ENCODE assay signal across 18 cellular contexts in genomic region chr6:34230653-34231351, GRCh38. TPM values are rescaled to one million over a fixed set of nuclear protein-coding genes. Genes with fewer than 3 reads are reported as not detected.
DNase-seq lines count a peak whose midpoint lies in the region; ATAC-seq, FAIRE-seq and TF ChIP-seq lines count a peak whose summit lies in the region.
"Had no signal": no experiment of that assay in that cellular context is flagged by ENCODE, and none has a peak within 500 bp of the region (broad histone marks: within the 10 kb centered on the region; RNA-seq: fewer than 3 reads in every experiment).

No MANE protein-coding gene starts in this region.

- H3K4me1 ChIP-seq in GM23248 (ENCODE audit: insufficient read depth) = peaks cover 8% of the 10 kb centered on the region; the same call in 1 of the 2 replicates
- H3K4me1 ChIP-seq in HepG2 (ENCODE audit: insufficient read depth, low read length) = peaks cover 30% of the 10 kb centered on the region
- peaks cover 0 to 6% (median 3%) of the 10 kb centered on the region in 4 donors for H3K4me1 ChIP-seq in tibial artery
- H3K4me1 ChIP-seq: prostate gland had no signal

- peak overlapping the region in 5 of 7 donors; percentile 30 to 79 (median 38) for H3K27ac Mint-ChIP-seq in CD14-positive monocyte
- H3K27ac Mint-ChIP-seq: activated naive CD4-positive, alpha-beta T cell treated with anti-CD3 and anti-CD28 coated beads, Interleukin-2, amount 10 ng/mL, durations not matched to agents 7 days and 5 days had no signal

- H3K9ac ChIP-seq in GM23248 = no peak overlapping the region
- no peak overlapping the region for H3K9ac ChIP-seq in HepG2 (ENCODE audit: insufficient read depth, low read depth, low read length)

- BruUV-seq in HepG2 (replicated peaks; lab: Mats Ljungman, UMichigan) = no TSS peak

- TF ChIP-seq CTCF in CD14-positive monocyte (IDR thresholded peaks at IDR 0.05) (no peak), HepG2 (CRISPR knock-in tag; IDR thresholded peaks at IDR 0.05) (no peak), tibial artery (IDR thresholded peaks at IDR 0.05) (no peak)

- H3K36me3 ChIP-seq in GM23248 (ENCODE audit: low read depth) (no peaks in the 10 kb centered on the region), HepG2 (replicated peaks in 1 of 2; ENCODE audit: control insufficient read depth in 1 of 2, insufficient read depth in 2 of 2, low read length in 2 of 2) (no peaks in the 10 kb centered on the region), tibial artery (no peaks in the 10 kb centered on the region)
- H3K36me3 ChIP-seq: left lung, prostate gland, stomach had no signal

- H3K27me3 ChIP-seq in GM23248 (replicated peaks; ENCODE audit: insufficient read depth) = no peaks in the 10 kb centered on the region
- peaks cover 5 to 26% of the 10 kb centered on the region in 2 experiments; a peak in 4 of 5 replicates for H3K27me3 ChIP-seq in HepG2 (ENCODE audit: control insufficient read depth in 1 of 2, insufficient read depth in 2 of 2, low read length in 2 of 2)
- no peaks in the 10 kb centered on the region for H3K27me3 ChIP-seq in tibial artery
- H3K27me3 ChIP-seq: body of pancreas, left lung, stomach had no signal

- H3K4me1 Mint-ChIP-seq in CD14-positive monocyte = peaks cover 40% of the 10 kb centered on the region

- peaks cover 16% of the 10 kb centered on the region; the same call in 1 of the 2 replicates for H3F3A ChIP-seq in GM23248 (ENCODE audit: insufficient read depth)

- peaks cover 0 to 3% (median 0%) of the 10 kb centered on the region in 7 donors for H3K9me3 Mint-ChIP-seq in CD14-positive monocyte
- H3K9me3 Mint-ChIP-seq: activated naive CD4-positive, alpha-beta T cell treated with anti-CD3 and anti-CD28 coated beads, Interleukin-2, amount 10 ng/mL, durations not matched to agents 7 days and 5 days had no signal

- H3K4me3 Mint-ChIP-seq in CD14-positive monocyte = no peak overlapping the region
- H3K4me3 Mint-ChIP-seq: activated naive CD4-positive, alpha-beta T cell treated with anti-CD3 and anti-CD28 coated beads, Interleukin-2, amount 10 ng/mL, durations not matched to agents 7 days and 5 days had no signal

- TF ChIP-seq POLR2A in HepG2 (IDR thresholded peaks at IDR 0.05; ENCODE audit: insufficient read depth in 1 of 2, low read depth in 2 of 2, low read length in 2 of 2) = no peak

- no peaks in the 10 kb centered on the region for H3K9me3 ChIP-seq in GM23248 (ENCODE audit: low read depth)
- H3K9me3 ChIP-seq in HepG2 (ENCODE audit: low read length) = no peaks in the 10 kb centered on the region
- no peaks in the 10 kb centered on the region for H3K9me3 ChIP-seq in tibial artery
- H3K9me3 ChIP-seq: body of pancreas, left lung, prostate gland, stomach had no signal

- H3K4me3 ChIP-seq in GM23248 = no peak overlapping the region
- H3K4me3 ChIP-seq in HepG2 (replicated peaks in 1 of 3; ENCODE audit: insufficient read depth in 1 of 3, low read depth in 2 of 3, low read length in 3 of 3) = no peak overlapping the region
- no peak overlapping the region for H3K4me3 ChIP-seq in tibial artery
- H3K4me3 ChIP-seq: body of pancreas, left lung, prostate gland, SK-N-MC, stomach had no signal

- CTCF ChIA-PET in HepG2 (lab: Yijun Ruan, JAX; ENCODE audit: low intra/inter-chr PET ratio, low total read pairs) = no interaction called here

- H2AFZ ChIP-seq in GM23248 (no peak overlapping the region), HepG2 (ENCODE audit: low read length) (no peak overlapping the region)

- H3K9me2 ChIP-seq in GM23248 (ENCODE audit: insufficient read depth) = no peaks in the 10 kb centered on the region

- TF ChIP-seq RAD21 in HepG2 (CRISPR knock-in tag; IDR thresholded peaks at IDR 0.05) = no peak

- POLR2A ChIA-PET in HepG2 (lab: Yijun Ruan, JAX) = no interaction called here

- ATAC-seq in HepG2 (no peak), GM18858 (IDR thresholded peaks at IDR 0.05; ENCODE audit: unreplicated experiment) (no peak)
- ATAC-seq: body of pancreas, left lung had no signal

- H4K20me1 ChIP-seq in GM23248 (ENCODE audit: insufficient read depth) (no peaks in the 10 kb centered on the region), HepG2 (ENCODE audit: insufficient read depth, low read length) (no peaks in the 10 kb centered on the region)

- FAIRE-seq in HepG2 (lab: Jason Lieb, UNC) = no peak
- FAIRE-seq: D721Med had no signal

- in situ Hi-C loops in GM23248 (cut with MboI) (no loop called here), HepG2 (cut with HindIII; ENCODE audit: extremely low pct_ligation_motif_present, low pct_unique_long_range_greater_than_20kb) (loop anchor here (5.0 to 25.0 kb wide), 2 partner anchors 34 to 381 kb away; no protein-coding TSS in a partner anchor)

- intact Hi-C loops in CD14-positive monocyte (cut with micrococcal nuclease) (no loop called here), HepG2 (cut with micrococcal nuclease; ENCODE audit: unreplicated experiment) (no loop called here), tibial artery (cut with DNase I; ENCODE audit: low total_unique reads) (no loop called here)

- no peak overlapping the region for H3K4me2 ChIP-seq in GM23248 (ENCODE audit: unreplicated experiment)
- H3K4me2 ChIP-seq in HepG2 (ENCODE audit: low read depth, low read length) = no peak overlapping the region

- H3K79me2 ChIP-seq in GM23248 (ENCODE audit: insufficient read depth) (no peaks in the 10 kb centered on the region), HepG2 (ENCODE audit: insufficient read depth, low read length) (no peaks in the 10 kb centered on the region)

- H3K36me3 Mint-ChIP-seq in CD14-positive monocyte = peaks cover 0 to 2% of the 10 kb centered on the region in 2 donors
- H3K36me3 Mint-ChIP-seq: activated naive CD4-positive, alpha-beta T cell treated with anti-CD3 and anti-CD28 coated beads, Interleukin-2, amount 10 ng/mL, durations not matched to agents 7 days and 5 days had no signal

- H3K27me3 Mint-ChIP-seq in CD14-positive monocyte (ENCODE audit: low read depth in 3 of 3) = peaks cover 1 to 7% (median 2%) of the 10 kb centered on the region in 3 donors
- H3K27me3 Mint-ChIP-seq: activated naive CD4-positive, alpha-beta T cell treated with anti-CD3 and anti-CD28 coated beads, Interleukin-2, amount 10 ng/mL, durations not matched to agents 7 days and 5 days had no signal

- H3K27ac ChIP-seq in GM23248 (no peak overlapping the region), HepG2 (ENCODE audit: extremely low read length, insufficient read depth, low read length) (no peak overlapping the region), tibial artery (no peak overlapping the region)
- H3K27ac ChIP-seq: left lung, prostate gland, SK-N-MC, stomach had no signal

- no peak for TF ChIP-seq EP300 in HepG2 (IDR thresholded peaks at IDR 0.05; ENCODE audit: low read depth in 2 of 2, low read length in 2 of 2)
- no peak for TF ChIP-seq EP300 in HepG2 (CRISPR knock-in tag; IDR thresholded peaks at IDR 0.05; ENCODE audit: borderline replicate concordance)

- no peak for DNase-seq in CD14-positive monocyte (ENCODE audit: low spot score)
- peak; percentile 29 for DNase-seq in GM23248
- peak; percentile 43 for DNase-seq in UCSD-AML1 (lab: John Stamatoyannopoulos, UW; ENCODE audit: unreplicated experiment)
- DNase-seq in HepG2 (ENCODE audit: low spot score) = no peak
- DNase-seq in stimulated activated CD4-positive, alpha-beta T cell treated with anti-CD3 and anti-CD28 coated beads, Interleukin-2, amount 100 ng/mL, for 48 hours = no peak
- DNase-seq in glomerular visceral epithelial cell (ENCODE audit: extremely low spot score) = no peak
- no peak for DNase-seq in tibial artery
- DNase-seq: activated naive CD4-positive, alpha-beta T cell treated with anti-CD3 and anti-CD28 coated beads, Interleukin-2, amount 10 ng/mL, durations not matched to agents 7 days and 5 days; body of pancreas; effector CD4-positive, alpha-beta T cell; NCI-H187 treated with DMSO at 0.1 percent for 48 hours; NCI-H510A treated with DMSO at 0.1 percent for 48 hours; stomach had no signal

- 94 to 97% methylated on average over 4 of the region's 4 CpGs for WGBS in GM23248 (ENCODE audit: low coverage in 1 of 2, low lambda C conversion rate in 2 of 2, missing lambda C conversion rate in 2 of 2), 2 experiments
- WGBS in HepG2 (ENCODE audit: low lambda C conversion rate) = 53% methylated on average over 4 of the region's 4 CpGs

RNA-seq across cellular contexts. Expression of gene HMGA1, which starts 5.9 kb away (rescaled TPM):
- polyA plus RNA-seq in CD14-positive monocyte = 10 to 100 TPM; 11.4 to 17.6 TPM
- 197 and 243 TPM in 2 replicates for total RNA-seq in GM23248 (2014; rRNA removed; shearing (Covaris generic))
- 332 and 351 TPM in 2 replicates for polyA plus RNA-seq in GM23248 (2016; fragmentation: Nextera tagmentation; extraction: Ambion mirVana)
- total RNA-seq in HepG2 (2016; rRNA removed; fragmentation: Illumina TruSeq; extraction: Trizol) = 145 and 150 TPM in 2 replicates
- total RNA-seq in HepG2 (2016; cell fraction: cytosol; rRNA removed; fragmentation: Illumina TruSeq; extraction: Trizol; ENCODE audit: low read depth) = 82.4 and 94.2 TPM in 2 replicates
- 136 and 144 TPM in 2 replicates for total RNA-seq in HepG2 (2016; cell fraction: insoluble cytoplasmic fraction; rRNA removed; fragmentation: Illumina TruSeq; extraction: Trizol)
- 218 and 242 TPM in 2 replicates for total RNA-seq in HepG2 (2016; cell fraction: membrane; rRNA removed; fragmentation: Illumina TruSeq; extraction: Trizol)
- total RNA-seq in HepG2 (2016; cell fraction: nucleus; rRNA removed; fragmentation: Illumina TruSeq; extraction: Trizol) = 54.7 and 67.6 TPM in 2 replicates
- 110 and 117 TPM in 2 replicates for polyA plus RNA-seq in HepG2 (2011; rRNA removed)
- polyA plus RNA-seq in HepG2 (2011; cell fraction: cytosol; rRNA removed) = 75.3 and 119 TPM in 2 replicates
- polyA plus RNA-seq in HepG2 (2011; cell fraction: nucleus; rRNA removed) = 94.8 and 98.5 TPM in 2 replicates
- polyA plus RNA-seq in HepG2 (2012) = 124 and 156 TPM in 2 replicates
- polyA plus RNA-seq in HepG2 (2016; cell fraction: cytosol; fragmentation: Illumina TruSeq; extraction: Trizol; ENCODE audit: low read depth) = 263 TPM in 2 replicates
- polyA plus RNA-seq in HepG2 (2016; cell fraction: insoluble cytoplasmic fraction; fragmentation: Illumina TruSeq; extraction: Trizol; ENCODE audit: low read depth) = 365 and 450 TPM in 2 replicates
- polyA plus RNA-seq in HepG2 (2016; cell fraction: membrane; fragmentation: Illumina TruSeq; extraction: Trizol; ENCODE audit: low read depth) = 531 and 581 TPM in 2 replicates
- polyA plus RNA-seq in HepG2 (2016; cell fraction: nucleus; fragmentation: Illumina TruSeq; extraction: Trizol; ENCODE audit: insufficient read depth, low read depth) = 216 and 222 TPM in 2 replicates
- 74.1 and 108 TPM in 2 replicates for polyA minus RNA-seq in HepG2 (2011; rRNA and poly(A)+ RNA removed; ENCODE audit: low replicate concordance)
- 75.7 and 94.8 TPM in 2 replicates for polyA minus RNA-seq in HepG2 (2011; cell fraction: cytosol; rRNA and poly(A)+ RNA removed)
- 17.0 and 21.0 TPM in 2 replicates for polyA minus RNA-seq in HepG2 (2011; cell fraction: nucleus; rRNA and poly(A)+ RNA removed)

RNA-seq across cellular contexts. Expression of gene SMIM29, which starts 18.0 kb away (rescaled TPM):
- polyA plus RNA-seq in CD14-positive monocyte (10 to 100 TPM; 57.2 to 66.7 TPM), GM23248 (2016; fragmentation: Nextera tagmentation; extraction: Ambion mirVana) (55.1 and 58.3 TPM in 2 replicates), HepG2 (2011; rRNA removed) (8.8 and 11.9 TPM in 2 replicates)
- 27.6 and 35.1 TPM in 2 replicates for total RNA-seq in GM23248 (2014; rRNA removed; shearing (Covaris generic))
- 11.2 and 15.3 TPM in 2 replicates for total RNA-seq in HepG2 (2016; rRNA removed; fragmentation: Illumina TruSeq; extraction: Trizol)
- 78.6 and 81.3 TPM in 2 replicates for total RNA-seq in HepG2 (2016; cell fraction: cytosol; rRNA removed; fragmentation: Illumina TruSeq; extraction: Trizol; ENCODE audit: low read depth)
- 9.2 and 15.5 TPM in 2 replicates for total RNA-seq in HepG2 (2016; cell fraction: insoluble cytoplasmic fraction; rRNA removed; fragmentation: Illumina TruSeq; extraction: Trizol)
- total RNA-seq in HepG2 (2016; cell fraction: membrane; rRNA removed; fragmentation: Illumina TruSeq; extraction: Trizol) = 58.3 and 62.1 TPM in 2 replicates
- total RNA-seq in HepG2 (2016; cell fraction: nucleus; rRNA removed; fragmentation: Illumina TruSeq; extraction: Trizol) = 7.2 and 10.1 TPM in 2 replicates
- 9.0 and 13.2 TPM in 2 replicates for polyA plus RNA-seq in HepG2 (2011; cell fraction: cytosol; rRNA removed)
- polyA plus RNA-seq in HepG2 (2011; cell fraction: nucleus; rRNA removed) = 14.4 and 18.0 TPM in 2 replicates
- polyA plus RNA-seq in HepG2 (2012) = 3.4 and 5.5 TPM in 2 replicates
- 91.0 and 94.0 TPM in 2 replicates for polyA plus RNA-seq in HepG2 (2016; cell fraction: cytosol; fragmentation: Illumina TruSeq; extraction: Trizol; ENCODE audit: low read depth)
- 9.6 and 11.4 TPM in 2 replicates for polyA plus RNA-seq in HepG2 (2016; cell fraction: insoluble cytoplasmic fraction; fragmentation: Illumina TruSeq; extraction: Trizol; ENCODE audit: low read depth)
- polyA plus RNA-seq in HepG2 (2016; cell fraction: membrane; fragmentation: Illumina TruSeq; extraction: Trizol; ENCODE audit: low read depth) = 61.6 and 63.3 TPM in 2 replicates
- polyA plus RNA-seq in HepG2 (2016; cell fraction: nucleus; fragmentation: Illumina TruSeq; extraction: Trizol; ENCODE audit: insufficient read depth, low read depth) = 13.3 and 16.8 TPM in 2 replicates
- 13.5 and 15.5 TPM in 2 replicates for polyA minus RNA-seq in HepG2 (2011; rRNA and poly(A)+ RNA removed; ENCODE audit: low replicate concordance)
- 3.9 and 4.0 TPM in 2 replicates for polyA minus RNA-seq in HepG2 (2011; cell fraction: cytosol; rRNA and poly(A)+ RNA removed)
- polyA minus RNA-seq in HepG2 (2011; cell fraction: nucleus; rRNA and poly(A)+ RNA removed) = 5.6 and 6.4 TPM in 2 replicates

Comparison
In these comparisons a context has a peak if more than half of its experiments do, and no peak if none do; other contexts are left out.
1. DNase-seq: peak in GM23248 (single experiment) and UCSD-AML1 (single experiment); none in CD14-positive monocyte (single experiment), HepG2 (single experiment), stimulated activated CD4-positive, alpha-beta T cell treated with anti-CD3 and anti-CD28 coated beads, Interleukin-2, amount 100 ng/mL, for 48 hours (0 of 2), glomerular visceral epithelial cell (single experiment) and tibial artery (0 of 2).